In the genomic region with DNA sequence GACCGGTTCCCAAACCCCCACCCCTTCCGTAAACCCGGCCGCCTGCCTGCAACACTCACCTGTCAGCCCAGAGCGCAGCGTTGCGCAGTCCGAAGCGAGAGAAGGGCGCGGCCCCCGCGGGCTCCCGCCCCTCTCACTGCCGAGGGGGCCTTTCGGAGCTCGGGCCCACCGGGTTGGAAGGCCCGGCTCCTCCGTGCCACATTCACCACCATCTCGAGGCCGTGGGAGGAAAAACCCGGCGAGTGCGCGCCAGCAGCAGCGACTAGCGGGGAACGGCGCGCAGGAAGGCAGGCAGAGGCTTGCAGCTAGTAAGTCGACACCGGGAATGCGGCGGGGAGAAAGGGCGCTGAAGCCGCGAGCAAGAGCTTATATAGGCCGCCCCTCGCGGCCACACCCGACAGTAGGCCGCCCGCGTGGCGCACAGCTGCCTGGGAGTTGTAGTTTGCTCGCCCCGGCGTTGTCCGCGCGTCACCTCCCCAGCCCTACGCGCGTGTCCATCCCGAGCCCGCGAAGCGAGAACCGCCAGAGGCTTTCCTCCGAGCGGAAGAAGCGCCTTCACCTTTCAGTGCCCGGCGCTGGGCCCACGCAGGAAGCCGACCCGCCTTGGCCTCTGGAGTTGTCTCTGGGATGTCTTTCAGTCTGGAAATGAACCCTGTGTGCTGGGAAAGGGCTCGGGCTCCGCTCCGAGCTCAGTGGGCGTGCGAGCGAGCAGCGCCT, we compare ENCODE assay signal across 8 cellular contexts. TPM values are rescaled to one million over a fixed set of nuclear protein-coding genes. Genes with fewer than 3 reads are reported as not detected.
DNase-seq lines count a peak whose midpoint lies in the region; ATAC-seq and TF ChIP-seq lines count a peak whose summit lies in the region.

No MANE protein-coding gene starts in this region.

- peak overlapping the region; percentile 97 for H3K27ac Mint-ChIP-seq in CD8-positive, alpha-beta T cell
- peak overlapping the region; percentile 94 for H3K27ac Mint-ChIP-seq in activated CD8-positive, alpha-beta T cell treated with anti-CD3 and anti-CD28 coated beads, Interleukin-2, amount 10 ng/mL, durations not matched to agents 7 days and 5 days
- peak overlapping the region; percentile 89 for H3K27ac Mint-ChIP-seq in memory B cell

- WGBS in ectodermal cell, 2 experiments = 1% methylated on average over 75 of the region's 75 CpGs

- POLR2A ChIA-PET in CD8-positive, alpha-beta T cell (lab: Charles Lee) = interaction anchor here (0.6 to 4.5 kb wide), 42 partner anchors 9 to 808 kb away, joined by 3 to 72 read pairs (median 6); partner anchors contain the start of genes ATP5IF1, EPB41, GMEB1 and MED18
- POLR2A ChIA-PET in activated CD8-positive, alpha-beta T cell treated with anti-CD3 and anti-CD28 coated beads, Interleukin-2, amount 10 ng/mL, durations not matched to agents 7 days and 5 days (lab: Charles Lee) = interaction anchor here (0.6 to 5.7 kb wide), 58 partner anchors 9 to 1590 kb away, joined by 3 to 97 read pairs (median 5); partner anchors contain the start of genes ATP5IF1, EYA3, GMEB1 and MED18

- TF ChIP-seq CTCF in CD8-positive, alpha-beta T cell (IDR thresholded peaks at IDR 0.05) = no peak

- DNase-seq in CD8-positive, alpha-beta T cell = peak; percentile 87 to 96 (median 91)
- DNase-seq in NCI-H82 (lab: John Stamatoyannopoulos, UW) (peak; percentile 98), memory B cell (ENCODE audit: low spot score in 2 of 2) (peak; percentile 90 to 94)
- peak; percentile 96 for DNase-seq in activated CD8-positive, alpha-beta T cell treated with anti-CD3 and anti-CD28 coated beads, Interleukin-2, amount 10 ng/mL, durations not matched to agents 7 days and 5 days
- DNase-seq in stimulated activated CD8-positive, alpha-beta memory T cell treated with anti-CD3 and anti-CD28 coated beads, Interleukin-12 subunit alpha, Interleukin-12 subunit beta, amount 100 ng/mL, for 1 hour (ENCODE audit: low read depth) = peak; percentile 89

- peaks cover 25% of the 10 kb centered on the region for H3K36me3 ChIP-seq in CD8-positive, alpha-beta T cell (ENCODE audit: insufficient read depth, low read length)
- H3K36me3 ChIP-seq in ectodermal cell (ENCODE audit: control insufficient read depth, insufficient read depth, low read length) = peaks cover 29% of the 10 kb centered on the region

- H3K4me1 ChIP-seq in CD8-positive, alpha-beta T cell (ENCODE audit: insufficient read depth, low read length) = peaks cover 24% of the 10 kb centered on the region
- H3K4me1 ChIP-seq in ectodermal cell (ENCODE audit: control insufficient read depth, insufficient read depth, low read length) = peaks cover 6% of the 10 kb centered on the region

- H3K9me3 ChIP-seq in CD8-positive, alpha-beta T cell (ENCODE audit: low read length) = no peaks in the 10 kb centered on the region
- H3K9me3 ChIP-seq in ectodermal cell (ENCODE audit: control insufficient read depth, low read length) = no peaks in the 10 kb centered on the region

- peak overlapping the region; percentile 88 for H3K27ac ChIP-seq in CD8-positive, alpha-beta T cell (ENCODE audit: low read depth, low read length)
- H3K27ac ChIP-seq in ectodermal cell (ENCODE audit: insufficient read depth, low read depth, low read length, poor library complexity, severe bottlenecking) = peak overlapping the region; percentile 44

- H3K4me3 ChIP-seq in CD8-positive, alpha-beta T cell (ENCODE audit: low read depth, low read length) = peak overlapping the region; percentile 88
- peak overlapping the region; percentile 72 for H3K4me3 ChIP-seq in ectodermal cell (ENCODE audit: insufficient read depth, low read depth, low read length)

- H3K27me3 Mint-ChIP-seq in CD8-positive, alpha-beta T cell (ENCODE audit: low read depth) = no peaks in the 10 kb centered on the region
- no peaks in the 10 kb centered on the region for H3K27me3 Mint-ChIP-seq in activated CD8-positive, alpha-beta T cell treated with anti-CD3 and anti-CD28 coated beads, Interleukin-2, amount 10 ng/mL, durations not matched to agents 7 days and 5 days (ENCODE audit: low read depth)
- no peaks in the 10 kb centered on the region for H3K27me3 Mint-ChIP-seq in memory B cell

- peak overlapping the region; percentile 99 for H3K4me3 Mint-ChIP-seq in CD8-positive, alpha-beta T cell
- H3K4me3 Mint-ChIP-seq in activated CD8-positive, alpha-beta T cell treated with anti-CD3 and anti-CD28 coated beads, Interleukin-2, amount 10 ng/mL, durations not matched to agents 7 days and 5 days = peak overlapping the region; percentile 94
- H3K4me3 Mint-ChIP-seq in memory B cell = peak overlapping the region; percentile 95

- no peaks in the 10 kb centered on the region for H3K27me3 ChIP-seq in CD8-positive, alpha-beta T cell (ENCODE audit: insufficient read depth, low read length)
- peaks cover 14% of the 10 kb centered on the region for H3K27me3 ChIP-seq in ectodermal cell (ENCODE audit: control insufficient read depth, insufficient read depth, low read length, poor library complexity, severe bottlenecking)

- H3K4me1 Mint-ChIP-seq in CD8-positive, alpha-beta T cell (ENCODE audit: low read depth) = peaks cover 37% of the 10 kb centered on the region
- peaks cover 36% of the 10 kb centered on the region for H3K4me1 Mint-ChIP-seq in activated CD8-positive, alpha-beta T cell treated with anti-CD3 and anti-CD28 coated beads, Interleukin-2, amount 10 ng/mL, durations not matched to agents 7 days and 5 days (ENCODE audit: low read depth)
- peaks cover 29% of the 10 kb centered on the region for H3K4me1 Mint-ChIP-seq in memory B cell

- no peaks in the 10 kb centered on the region for H3K9me3 Mint-ChIP-seq in CD8-positive, alpha-beta T cell
- no peaks in the 10 kb centered on the region for H3K9me3 Mint-ChIP-seq in activated CD8-positive, alpha-beta T cell treated with anti-CD3 and anti-CD28 coated beads, Interleukin-2, amount 10 ng/mL, durations not matched to agents 7 days and 5 days (ENCODE audit: insufficient read depth)
- H3K9me3 Mint-ChIP-seq in memory B cell = no peaks in the 10 kb centered on the region

- peaks cover 44% of the 10 kb centered on the region for H3K36me3 Mint-ChIP-seq in CD8-positive, alpha-beta T cell
- peaks cover 46% of the 10 kb centered on the region for H3K36me3 Mint-ChIP-seq in activated CD8-positive, alpha-beta T cell treated with anti-CD3 and anti-CD28 coated beads, Interleukin-2, amount 10 ng/mL, durations not matched to agents 7 days and 5 days (ENCODE audit: low read depth)
- peaks cover 19% of the 10 kb centered on the region for H3K36me3 Mint-ChIP-seq in memory B cell

- CTCF ChIA-PET in CD8-positive, alpha-beta T cell (lab: Charles Lee) = interaction anchor here (0.9 to 3.5 kb wide), 17 partner anchors 11 to 327 kb away, joined by 3 to 21 read pairs (median 5); partner anchors contain the start of genes TAF12 and TRNAU1AP
- CTCF ChIA-PET in activated CD8-positive, alpha-beta T cell treated with anti-CD3 and anti-CD28 coated beads, Interleukin-2, amount 10 ng/mL, durations not matched to agents 7 days and 5 days (lab: Charles Lee) = interaction anchor here (0.7 to 3.0 kb wide), 24 partner anchors 9 to 349 kb away, joined by 3 to 21 read pairs (median 4); partner anchors contain the start of genes DNAJC8, GMEB1, TAF12 and TRNAU1AP

- intact Hi-C loops in CD8-positive, alpha-beta T cell (cut with DNase I, micrococcal nuclease) = loop anchor here (1.0 to 5.0 kb wide), 12 partner anchors 28 to 346 kb away; partner anchors contain the start of genes RNU11 (in 2 of the 2), TAF12 (in 2 of the 2), TRNAU1AP (in 2 of the 2) and YTHDF2 (in 2 of the 2)

- peak; percentile 82 for ATAC-seq in CD8-positive, alpha-beta T cell
- ATAC-seq in GM19438 (IDR thresholded peaks at IDR 0.05; ENCODE audit: low read depth, unreplicated experiment) (peak; percentile 80), HG03571 (IDR thresholded peaks at IDR 0.05; ENCODE audit: unreplicated experiment) (peak; percentile 70), memory B cell (ENCODE audit: low read depth) (peak; percentile 90)
- peak; percentile 86 for ATAC-seq in activated CD8-positive, alpha-beta T cell treated with anti-CD3 and anti-CD28 coated beads, Interleukin-2, amount 10 ng/mL, durations not matched to agents 7 days and 5 days

RNA-seq across cellular contexts. Expression of gene RAB42, which starts 10.4 kb away (rescaled TPM):
- not detected for total RNA-seq in CD8-positive, alpha-beta T cell
- total RNA-seq in activated CD8-positive, alpha-beta T cell treated with anti-CD3 and anti-CD28 coated beads, Interleukin-2, amount 10 ng/mL, durations not matched to agents 7 days and 5 days = not detected
- 2.6 TPM for polyA plus RNA-seq in ectodermal cell (2013, experiment 1 of 4)
- 2.8 TPM for polyA plus RNA-seq in ectodermal cell (2013, experiment 2 of 4)
- 3.4 TPM for polyA plus RNA-seq in ectodermal cell (2013, experiment 3 of 4)
- polyA plus RNA-seq in ectodermal cell (2013, experiment 4 of 4) = 3.6 TPM

RNA-seq across cellular contexts. Expression of gene TRNAU1AP, which starts 28.8 kb away (rescaled TPM):
- total RNA-seq in CD8-positive, alpha-beta T cell = 10 to 100 TPM; 20.5 to 25.7 TPM
- 10 to 100 TPM; 73.2 to 77.7 TPM for total RNA-seq in activated CD8-positive, alpha-beta T cell treated with anti-CD3 and anti-CD28 coated beads, Interleukin-2, amount 10 ng/mL, durations not matched to agents 7 days and 5 days
- polyA plus RNA-seq in ectodermal cell (2013, experiment 1 of 4) = 42.1 TPM
- polyA plus RNA-seq in ectodermal cell (2013, experiment 2 of 4) = 50.2 TPM
- polyA plus RNA-seq in ectodermal cell (2013, experiment 3 of 4) = 40.5 TPM
- 40.3 TPM for polyA plus RNA-seq in ectodermal cell (2013, experiment 4 of 4)

Comparison
In these comparisons a context has a peak if more than half of its experiments do, and no peak if none do; other contexts are left out.
1. Peak in every context shown above with its lines: DNase-seq, ATAC-seq, H3K4me3 ChIP-seq and H3K27ac ChIP-seq.